In the genomic region with DNA sequence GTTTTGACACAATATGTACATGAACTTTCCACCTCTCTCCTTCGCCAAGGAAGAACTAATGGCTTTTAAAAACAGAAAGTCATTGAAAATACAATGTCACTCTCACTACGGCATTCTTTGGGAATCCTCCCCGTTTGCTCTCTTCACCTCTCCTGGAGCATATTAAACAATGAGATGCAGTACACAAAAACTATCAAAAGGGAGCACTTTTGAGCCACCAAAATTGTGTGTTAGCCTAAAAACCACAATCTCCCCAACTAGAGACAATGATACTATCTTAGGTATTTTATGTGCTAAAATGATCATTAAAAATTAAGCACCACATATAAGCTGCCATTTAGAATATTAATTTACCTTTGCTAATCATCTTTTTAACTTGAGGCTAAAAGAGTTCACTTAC, we compare ENCODE assay signal across 8 cellular contexts.
DNase-seq lines count a peak whose midpoint lies in the region; ATAC-seq lines count a peak whose summit lies in the region.

No MANE protein-coding gene starts in this region.

- peak; percentile 55 for ATAC-seq in HG02981 (IDR thresholded peaks at IDR 0.05; ENCODE audit: unreplicated experiment)
- ATAC-seq in GM21717 (IDR thresholded peaks at IDR 0.05; ENCODE audit: unreplicated experiment), result no peak
- no peak for ATAC-seq in HG03097 (IDR thresholded peaks at IDR 0.05; ENCODE audit: low FRiP score, unreplicated experiment)

- DNase-seq in GM04504 (ENCODE audit: low read depth) (peak; percentile 28), OCI-M1 (lab: John Stamatoyannopoulos, UW) (peak; percentile 50), iPS-NIHi11 (ENCODE audit: low spot score) (peak; percentile 25), germinal center (ENCODE audit: low spot score) (no peak)
- DNase-seq in activated naive CD4-positive, alpha-beta T cell treated with anti-CD3 and anti-CD28 coated beads, Interleukin-2, amount 50 U/mL, for 16 hours, result no peak

Comparison
In these comparisons a context has a peak if more than half of its experiments do, and no peak if none do; other contexts are left out.
1. DNase-seq: peak in GM04504 (single experiment), OCI-M1 (single experiment) and iPS-NIHi11 (single experiment); none in germinal center (single experiment) and activated naive CD4-positive, alpha-beta T cell treated with anti-CD3 and anti-CD28 coated beads, Interleukin-2, amount 50 U/mL, for 16 hours (single experiment).